In genomic region chr1:34779962-34780361, GRCh38 we compare ENCODE assay signal across 19 cellular contexts. TPM values are rescaled to one million over a fixed set of nuclear protein-coding genes. Genes with fewer than 3 reads are reported as not detected.
DNase-seq lines count a peak whose midpoint lies in the region; ATAC-seq and TF ChIP-seq lines count a peak whose summit lies in the region.
"Had no signal": no experiment of that assay in that cellular context is flagged by ENCODE, and none has a peak within 500 bp of the region (broad histone marks: within the 10 kb centered on the region; RNA-seq: fewer than 3 reads in every experiment).

No MANE protein-coding gene starts in this region.

- H3K79me2 ChIP-seq in smooth muscle cell (ENCODE audit: low read depth), result no peaks in the 10 kb centered on the region

- H3K4me3 Mint-ChIP-seq in Calu3 (ENCODE audit: low read depth, unreplicated experiment), result peak overlapping the region; percentile 88
- no peak overlapping the region for H3K4me3 Mint-ChIP-seq in CD8-positive, alpha-beta memory T cell

- TF ChIP-seq EP300 in transverse colon (IDR thresholded peaks at IDR 0.05; ENCODE audit: low read depth), result no peak

- H3K4me2 ChIP-seq in smooth muscle cell, result no peak overlapping the region

- 87% methylated on average over 4 of the region's 5 CpGs for WGBS in smooth muscle cell (ENCODE audit: low lambda C conversion rate)
- 79% methylated on average over 5 of the region's 5 CpGs; no CpG with 5 or more reads in 1 of the 2 donors for WGBS in transverse colon (ENCODE audit: low coverage in 1 of 2), 2 donors

- no peaks in the 10 kb centered on the region for H3K9me3 Mint-ChIP-seq in Calu3 (ENCODE audit: low read depth, unreplicated experiment)
- no peaks in the 10 kb centered on the region for H3K9me3 Mint-ChIP-seq in CD8-positive, alpha-beta memory T cell
- H3K9me3 Mint-ChIP-seq: H9 had no signal

- CTCF ChIA-PET in Calu3 (lab: Charles Lee), result interaction anchor here (0.8 to 2.2 kb wide), 3 partner anchors 21 to 73 kb away, joined by 4 to 10 read pairs (median 9); partner anchors contain the start of gene GJB4
- CTCF ChIA-PET in CD8-positive, alpha-beta memory T cell (lab: Charles Lee), result no interaction called here

- H2AFZ ChIP-seq in smooth muscle cell (ENCODE audit: low read depth), result no peak overlapping the region

- no peak for TF ChIP-seq POLR2A in transverse colon (IDR thresholded peaks at IDR 0.05)

- DNase-seq in Calu3, result no peak
- DNase-seq in RWPE2 (ENCODE audit: low spot score), result no peak
- DNase-seq in foreskin keratinocyte, result peak in 1 of 2 donors; percentile 25
- no peak for DNase-seq in smooth muscle cell (lab: John Stamatoyannopoulos, UW; ENCODE audit: unreplicated experiment)
- DNase-seq in LoVo (ENCODE audit: low spot score), result no peak
- no peak for DNase-seq in transverse colon
- no peak for DNase-seq in CD8-positive, alpha-beta memory T cell
- DNase-seq in activated CD4-positive, alpha-beta T cell treated with anti-CD3 and anti-CD28 coated beads for 1 hour, result no peak
- DNase-seq: DMS 273 treated with DMSO at 0.1 percent for 48 hours, DMS79 treated with DMSO at 0.1 percent for 48 hours, H9, Kasumi-1, MM.1S, NCI-H1048, NCI-H1417 treated with DMSO at 0.1 percent for 48 hours, NCI-H187, NCI-H446 treated with DMSO at 0.1 percent for 48 hours, NCI-H526 treated with DMSO at 0.1 percent for 48 hours had no signal

- H4K20me1 ChIP-seq in smooth muscle cell (ENCODE audit: low read depth), result no peaks in the 10 kb centered on the region

- no peak for TF ChIP-seq CTCF in Calu3 (IDR thresholded peaks at IDR 0.05; ENCODE audit: unreplicated experiment)
- no peak for TF ChIP-seq CTCF in RWPE2 (IDR thresholded peaks at IDR 0.05; ENCODE audit: poor library complexity, severe bottlenecking)
- TF ChIP-seq CTCF in foreskin keratinocyte (conservative IDR thresholded peaks at IDR 0.05), result no peak
- no peak for TF ChIP-seq CTCF in smooth muscle cell (IDR thresholded peaks at IDR 0.05; ENCODE audit: borderline replicate concordance, insufficient read depth, poor library complexity, severe bottlenecking)
- TF ChIP-seq CTCF in transverse colon (IDR thresholded peaks at IDR 0.05), result no peak

- in situ Hi-C loops in transverse colon (cut with MboI; ENCODE audit: low pct_ligation_motif_present in 1 of 4, low pct_unique_long_range_greater_than_20kb in 1 of 4, low sequenced_read_pairs in 3 of 4), result no loop called here

- no peak for ATAC-seq in RWPE2 (ENCODE audit: low read depth)
- no peak for ATAC-seq in foreskin keratinocyte

- peak overlapping the region; percentile 76 for H3K27ac Mint-ChIP-seq in Calu3 (ENCODE audit: unreplicated experiment)
- no peak overlapping the region for H3K27ac Mint-ChIP-seq in CD8-positive, alpha-beta memory T cell
- H3K27ac Mint-ChIP-seq: H9 had no signal

- H3K9ac ChIP-seq in smooth muscle cell (ENCODE audit: low read depth), result no peak overlapping the region

- H3K27me3 Mint-ChIP-seq in Calu3 (ENCODE audit: unreplicated experiment), result no peaks in the 10 kb centered on the region
- peaks cover 20 to 60% of the 10 kb centered on the region in 2 donors for H3K27me3 Mint-ChIP-seq in CD8-positive, alpha-beta memory T cell

- POLR2A ChIA-PET in CD8-positive, alpha-beta memory T cell (lab: Charles Lee), result no interaction called here

- H3K36me3 Mint-ChIP-seq in Calu3 (ENCODE audit: insufficient read depth, unreplicated experiment), result peaks cover 43% of the 10 kb centered on the region
- H3K36me3 Mint-ChIP-seq in CD8-positive, alpha-beta memory T cell, result no peaks in the 10 kb centered on the region

- peaks cover 32% of the 10 kb centered on the region for H3K4me1 ChIP-seq in RWPE2 (ENCODE audit: insufficient read depth, poor library complexity, severe bottlenecking)
- peaks cover 26% of the 10 kb centered on the region for H3K4me1 ChIP-seq in foreskin keratinocyte
- H3K4me1 ChIP-seq in smooth muscle cell (ENCODE audit: low read depth), result peaks cover 9% of the 10 kb centered on the region
- peaks cover 0 to 37% (median 22%) of the 10 kb centered on the region in 4 donors for H3K4me1 ChIP-seq in transverse colon
- no peaks in the 10 kb centered on the region for H3K4me1 ChIP-seq in CD8-positive, alpha-beta memory T cell (ENCODE audit: insufficient read depth, low read length)

- no peak overlapping the region for H3K4me3 ChIP-seq in RWPE2 (ENCODE audit: severe bottlenecking)
- H3K4me3 ChIP-seq in smooth muscle cell, result no peak overlapping the region
- no peak overlapping the region for H3K4me3 ChIP-seq in transverse colon
- no peak overlapping the region for H3K4me3 ChIP-seq in CD8-positive, alpha-beta memory T cell (ENCODE audit: low read length)

- peaks cover 54% of the 10 kb centered on the region for H3K4me1 Mint-ChIP-seq in Calu3 (ENCODE audit: low read depth, unreplicated experiment)
- H3K4me1 Mint-ChIP-seq in CD8-positive, alpha-beta memory T cell, result peaks cover 0 to 6% (median 4%) of the 10 kb centered on the region in 3 donors

- intact Hi-C loops in Calu3 (cut with micrococcal nuclease; ENCODE audit: unreplicated experiment), result loop anchor here (2.0 kb wide), 1 partner anchor 17 kb away; no protein-coding TSS in a partner anchor
- intact Hi-C loops in transverse colon (cut with DNase I; ENCODE audit: low total_unique reads), result loop anchor here (2.0 kb wide), 1 partner anchor 63 kb away; no protein-coding TSS in a partner anchor

- BruUV-seq in Calu3 (replicated peaks; lab: Mats Ljungman, UMichigan), result no TSS peak

- H3K27ac ChIP-seq in RWPE2 (ENCODE audit: poor library complexity, severe bottlenecking) (peak overlapping the region; percentile 98), foreskin keratinocyte (peak overlapping the region; percentile 99), smooth muscle cell (ENCODE audit: low read depth) (peak overlapping the region; percentile 42), transverse colon (no peak overlapping the region)
- H3K27ac ChIP-seq in CD8-positive, alpha-beta memory T cell (ENCODE audit: low read depth, low read length), result no peak overlapping the region
- H3K27ac ChIP-seq: C4-2B had no signal

- H3F3A ChIP-seq in smooth muscle cell (ENCODE audit: low read depth), result no peaks in the 10 kb centered on the region

- H3K36me3 ChIP-seq in RWPE2 (ENCODE audit: low read depth) (peaks cover 29% of the 10 kb centered on the region), smooth muscle cell (ENCODE audit: low read depth) (no peaks in the 10 kb centered on the region), transverse colon (no peaks in the 10 kb centered on the region)
- no peaks in the 10 kb centered on the region for H3K36me3 ChIP-seq in CD8-positive, alpha-beta memory T cell (ENCODE audit: insufficient read depth, low read length)

- H3K27me3 ChIP-seq in RWPE2 (ENCODE audit: insufficient read depth, poor library complexity, severe bottlenecking) (no peaks in the 10 kb centered on the region), foreskin keratinocyte (no peaks in the 10 kb centered on the region), smooth muscle cell (ENCODE audit: low read depth) (peaks cover 54% of the 10 kb centered on the region), transverse colon (peaks cover 37% of the 10 kb centered on the region)
- H3K27me3 ChIP-seq in CD8-positive, alpha-beta memory T cell (ENCODE audit: insufficient read depth, low read length, poor library complexity, severe bottlenecking), result peaks cover 23% of the 10 kb centered on the region

- H3K9me3 ChIP-seq in RWPE2 (ENCODE audit: severe bottlenecking) (no peaks in the 10 kb centered on the region), smooth muscle cell (replicated peaks; ENCODE audit: low read depth) (no peaks in the 10 kb centered on the region), transverse colon (no peaks in the 10 kb centered on the region)
- no peaks in the 10 kb centered on the region for H3K9me3 ChIP-seq in CD8-positive, alpha-beta memory T cell (ENCODE audit: low read length)

RNA-seq across cellular contexts. Expression of gene GJB3, which starts 1.1 kb away (rescaled TPM):
- total RNA-seq in Calu3 (2022), result 23.1 and 23.5 TPM in 2 replicates
- 180 and 195 TPM in 2 replicates for total RNA-seq in foreskin keratinocyte
- polyA plus RNA-seq in foreskin keratinocyte, result 195 and 203 TPM in 2 replicates
- 5.6 and 10.0 TPM in 2 replicates for total RNA-seq in smooth muscle cell
- polyA plus RNA-seq in smooth muscle cell, result 2.9 and 13.1 TPM in 2 replicates
- total RNA-seq in transverse colon, result 1 to 10 TPM in 2 of 4 donors, not detected in 2; 2.9 to 6.7 TPM
- not detected for total RNA-seq in CD8-positive, alpha-beta memory T cell
- not detected for polyA plus RNA-seq in CD8-positive, alpha-beta memory T cell

RNA-seq across cellular contexts. Expression of gene GJA4, which starts 12.8 kb away (rescaled TPM):
- total RNA-seq in Calu3 (2022), result not detected in 2 replicates
- 0.07 and 0.17 TPM in 2 replicates for total RNA-seq in foreskin keratinocyte
- 0.10 and 0.18 TPM in 2 replicates for polyA plus RNA-seq in foreskin keratinocyte
- total RNA-seq in smooth muscle cell, result not detected in 2 replicates
- 0.35 TPM in 1 of 2 replicates, not detected in the other for polyA plus RNA-seq in smooth muscle cell
- total RNA-seq in transverse colon, result 1 to 10 TPM in 3 of 4 donors, not detected in 1; 1.9 to 5.2 (median 3.2) TPM
- not detected for total RNA-seq in CD8-positive, alpha-beta memory T cell
- polyA plus RNA-seq in CD8-positive, alpha-beta memory T cell, result not detected

RNA-seq across cellular contexts. Expression of gene GJB4, which starts 20.4 kb away (rescaled TPM):
- total RNA-seq in Calu3 (2022) (2.5 and 2.6 TPM in 2 replicates), foreskin keratinocyte (9.9 and 18.2 TPM in 2 replicates), smooth muscle cell (0.67 and 0.85 TPM in 2 replicates), transverse colon (under 1 TPM in 1 of 4 donors, not detected in 3; 0.32 TPM)
- polyA plus RNA-seq in foreskin keratinocyte (10.4 and 19.8 TPM in 2 replicates), smooth muscle cell (0.39 TPM in 1 of 2 replicates, not detected in the other)
- not detected for total RNA-seq in CD8-positive, alpha-beta memory T cell
- not detected for polyA plus RNA-seq in CD8-positive, alpha-beta memory T cell
- total RNA-seq: H9 had no signal

RNA-seq across cellular contexts. Expression of gene GJB5, which starts 25.1 kb away (rescaled TPM):
- 0.73 and 1.1 TPM in 2 replicates for total RNA-seq in Calu3 (2022)
- total RNA-seq in foreskin keratinocyte, result 119 and 146 TPM in 2 replicates
- 141 and 181 TPM in 2 replicates for polyA plus RNA-seq in foreskin keratinocyte
- total RNA-seq in smooth muscle cell, result 7.3 and 8.8 TPM in 2 replicates
- polyA plus RNA-seq in smooth muscle cell, result 2.5 and 10.4 TPM in 2 replicates
- total RNA-seq in transverse colon, result not detected
- total RNA-seq in CD8-positive, alpha-beta memory T cell, result not detected
- polyA plus RNA-seq in CD8-positive, alpha-beta memory T cell, result not detected

Comparison
In these comparisons a context has a peak if more than half of its experiments do, and no peak if none do; other contexts are left out.
1. H3K27ac ChIP-seq: peak in RWPE2 (single experiment), foreskin keratinocyte (single experiment) and smooth muscle cell (single experiment); none in transverse colon (0 of 4) and CD8-positive, alpha-beta memory T cell (single experiment).